In genomic region chr17:40326014-40326831, GRCh38 we compare ENCODE assay signal across 1 cellular context.
A peak's percentile ranks its signal among the peaks of the same experiment; 100 is the strongest.
TF ChIP-seq lines count a peak whose summit lies in the region.

No MANE protein-coding gene starts in this region.

TF ChIP-seq in GM12878, 131 proteins besides CTCF, POLR2A, EP300 and RAD21 (continued from another document and continues in another):
- TF ChIP-seq NKRF (conservative IDR thresholded peaks at IDR 0.05) (no peak), STAT3 (IDR thresholded peaks at IDR 0.05; ENCODE audit: low read depth, low read length) (no peak), RELB (IDR thresholded peaks at IDR 0.05; ENCODE audit: low read depth) (peak; percentile 80), CUX1 (IDR thresholded peaks at IDR 0.05; ENCODE audit: insufficient replicate concordance, low read depth, low read length) (no peak), RBBP5 (conservative IDR thresholded peaks at IDR 0.05) (no peak), JUND (IDR thresholded peaks at IDR 0.05; ENCODE audit: low read depth, low read length) (no peak), ZBTB4 (CRISPR knock-in tag; IDR thresholded peaks at IDR 0.05) (no peak), EZH2 (IDR thresholded peaks at IDR 0.05; ENCODE audit: borderline replicate concordance, control insufficient read depth, low read depth, low read length) (no peak), GATAD2B (conservative IDR thresholded peaks at IDR 0.05; ENCODE audit: low read depth) (0 out of 2 replicates have a peak, but pooled peaks have one; percentile 41), MYB (IDR thresholded peaks at IDR 0.05; ENCODE audit: borderline replicate concordance, low read depth, low read length) (no peak), SMC3 (IDR thresholded peaks at IDR 0.05; ENCODE audit: borderline replicate concordance, low read length) (no peak), FOXK2 (IDR thresholded peaks at IDR 0.05) (no peak), RCOR1 (conservative IDR thresholded peaks at IDR 0.05; ENCODE audit: low read depth, low read length) (peak; percentile 76), ZNF622 (IDR thresholded peaks at IDR 0.05) (no peak), NR2F1 (conservative IDR thresholded peaks at IDR 0.05) (peak; percentile 97), SMAD1 (IDR thresholded peaks at IDR 0.05; ENCODE audit: low read depth, partially characterized antibody) (no peak), HDAC6 (IDR thresholded peaks at IDR 0.05; ENCODE audit: unreplicated experiment) (no peak), SUPT20H (IDR thresholded peaks at IDR 0.05; ENCODE audit: borderline replicate concordance, control insufficient read depth, low read depth, low read length) (no peak), NFYA (IDR thresholded peaks at IDR 0.05; ENCODE audit: borderline replicate concordance, low read depth, low read length) (no peak), ZBTB40 (IDR thresholded peaks at IDR 0.05; ENCODE audit: borderline replicate concordance) (no peak), PKNOX1 (IDR thresholded peaks at IDR 0.05) (no peak; the same call in 1 of the 2 replicates), ZNF24 (IDR thresholded peaks at IDR 0.05) (no peak), BMI1 (IDR thresholded peaks at IDR 0.05; ENCODE audit: borderline replicate concordance) (no peak), USF1 (IDR thresholded peaks at IDR 0.05; ENCODE audit: borderline replicate concordance, extremely low read length, insufficient read depth, low read depth, low read length) (no peak), SP1 (IDR thresholded peaks at IDR 0.05; ENCODE audit: low read depth, low read length) (peak; percentile 23), PRDM15 (CRISPR knock-in tag; IDR thresholded peaks at IDR 0.05) (no peak), GABPA (IDR thresholded peaks at IDR 0.05; ENCODE audit: low read depth) (no peak), SPI1 (IDR thresholded peaks at IDR 0.05; ENCODE audit: borderline replicate concordance, insufficient read depth, low read depth, low read length) (no peak), FOXM1 (IDR thresholded peaks at IDR 0.05; ENCODE audit: low read depth, low read length) (no peak), MTA3 (IDR thresholded peaks at IDR 0.05; ENCODE audit: borderline replicate concordance, low read length) (no peak), TCF7 (IDR thresholded peaks at IDR 0.05; ENCODE audit: borderline replicate concordance) (no peak), NFXL1 (IDR thresholded peaks at IDR 0.05; ENCODE audit: borderline replicate concordance) (no peak)
